In the genomic region with DNA sequence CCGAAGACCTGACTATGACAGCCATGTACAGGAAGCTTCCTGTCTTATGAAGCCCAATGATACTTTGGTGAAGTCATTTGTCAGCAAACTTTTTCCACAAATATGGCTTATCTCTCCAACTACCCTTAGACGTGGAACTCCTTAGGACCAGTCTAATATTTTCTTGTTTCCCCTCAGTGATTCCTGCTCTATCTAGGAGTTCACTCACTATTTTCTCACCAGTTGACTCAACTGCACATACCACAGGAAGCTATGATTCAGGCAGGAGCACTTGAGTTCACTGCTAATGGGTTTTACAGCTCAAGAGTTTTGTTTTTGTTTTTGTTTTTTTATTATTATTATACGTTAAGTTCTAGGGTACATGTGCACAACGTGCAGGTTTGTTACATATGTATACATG, we compare ENCODE assay signal across 15 cellular contexts.
DNase-seq lines count a peak whose midpoint lies in the region; ATAC-seq lines count a peak whose summit lies in the region.
"Had no signal": no experiment of that assay in that cellular context is flagged by ENCODE, and none has a peak within 500 bp of the region (broad histone marks: within the 10 kb centered on the region; RNA-seq: fewer than 3 reads in every experiment).

No MANE protein-coding gene starts in this region.

- peaks cover 2% of the 10 kb centered on the region for H3K4me1 Mint-ChIP-seq in activated CD4-positive, alpha-beta T cell treated with anti-CD3 and anti-CD28 coated beads for 36 hours

- H3K4me3 Mint-ChIP-seq in activated CD4-positive, alpha-beta T cell treated with anti-CD3 and anti-CD28 coated beads for 36 hours: no peak overlapping the region
- H3K4me3 Mint-ChIP-seq: activated T-cell treated with anti-CD3 and anti-CD28 coated beads, Interleukin-2, amount 50 U/mL, for 72 hours had no signal

- intact Hi-C loops in activated CD4-positive, alpha-beta T cell treated with anti-CD3 and anti-CD28 coated beads for 36 hours (cut with DNase I, micrococcal nuclease): no loop called here

- no peaks in the 10 kb centered on the region for H3K36me3 Mint-ChIP-seq in activated CD4-positive, alpha-beta T cell treated with anti-CD3 and anti-CD28 coated beads for 36 hours (ENCODE audit: low read depth)

- no peak for DNase-seq in activated CD4-positive, alpha-beta T cell treated with anti-CD3 and anti-CD28 coated beads for 36 hours
- no peak for DNase-seq in activated CD4-positive, alpha-beta T cell treated with anti-CD3 and anti-CD28 coated beads, Interleukin-2, amount 50 U/mL, for 1 hour
- DNase-seq in amniotic stem cell (lab: John Stamatoyannopoulos, UW) (peak; percentile 19), glomerular endothelial cell (ENCODE audit: extremely low read depth, low read depth, low spot score) (peak; percentile 74), foreskin melanocyte (no peak), cerebellar nuclear complex (lab: John Stamatoyannopoulos, UW) (no peak), activated gamma-delta T cell treated with Interleukin-2 at 50 U/mL for 16 hours (no peak)
- DNase-seq: activated CD4-positive, alpha-beta T cell treated with anti-CD3 and anti-CD28 coated beads for 48 hours; activated T-cell treated with anti-CD3 and anti-CD28 coated beads, Interleukin-2, amount 50 U/mL, for 72 hours; Caco-2; lower lobe of right lung; NCI-H1092 treated with DMSO at 0.1 percent for 48 hours; NCI-H2227 treated with DMSO at 0.1 percent for 48 hours had no signal

- ATAC-seq in activated CD4-positive, alpha-beta T cell treated with anti-CD3 and anti-CD28 coated beads for 36 hours: peak; percentile 58
- ATAC-seq in GM19023 (IDR thresholded peaks at IDR 0.05; ENCODE audit: unreplicated experiment): no peak
- ATAC-seq: A549, lower lobe of right lung had no signal

- H3K27ac Mint-ChIP-seq in activated CD4-positive, alpha-beta T cell treated with anti-CD3 and anti-CD28 coated beads for 36 hours: no peak overlapping the region
- H3K27ac Mint-ChIP-seq: activated T-cell treated with anti-CD3 and anti-CD28 coated beads, Interleukin-2, amount 50 U/mL, for 72 hours had no signal

- POLR2A ChIA-PET in activated CD4-positive, alpha-beta T cell treated with anti-CD3 and anti-CD28 coated beads for 36 hours (lab: Charles Lee): no interaction called here

- peaks cover 3% of the 10 kb centered on the region for H3K27me3 Mint-ChIP-seq in activated CD4-positive, alpha-beta T cell treated with anti-CD3 and anti-CD28 coated beads for 36 hours

- CTCF ChIA-PET in activated CD4-positive, alpha-beta T cell treated with anti-CD3 and anti-CD28 coated beads for 36 hours (lab: Charles Lee): no interaction called here

- no peaks in the 10 kb centered on the region for H3K9me3 Mint-ChIP-seq in activated CD4-positive, alpha-beta T cell treated with anti-CD3 and anti-CD28 coated beads for 36 hours (ENCODE audit: low read depth)
- H3K9me3 Mint-ChIP-seq: activated T-cell treated with anti-CD3 and anti-CD28 coated beads, Interleukin-2, amount 50 U/mL, for 72 hours had no signal

Comparison
In these comparisons a context has a peak if more than half of its experiments do, and no peak if none do; other contexts are left out.
1. DNase-seq: peak in amniotic stem cell (single experiment) and glomerular endothelial cell (single experiment); none in activated CD4-positive, alpha-beta T cell treated with anti-CD3 and anti-CD28 coated beads for 36 hours (single experiment), activated CD4-positive, alpha-beta T cell treated with anti-CD3 and anti-CD28 coated beads, Interleukin-2, amount 50 U/mL, for 1 hour (single experiment), foreskin melanocyte (single experiment), cerebellar nuclear complex (0 of 2) and activated gamma-delta T cell treated with Interleukin-2 at 50 U/mL for 16 hours (single experiment).